Comparison of ENCODE assay signal across 11 cellular contexts in genomic region chr6:3913958-3914337, GRCh38.
DNase-seq lines count a peak whose midpoint lies in the region; ATAC-seq and TF ChIP-seq lines count a peak whose summit lies in the region.
"Had no signal": no experiment of that assay in that cellular context is flagged by ENCODE, and none has a peak within 500 bp of the region (broad histone marks: within the 10 kb centered on the region; RNA-seq: fewer than 3 reads in every experiment).

No MANE protein-coding gene starts in this region.

- no peaks in the 10 kb centered on the region for H3K9me3 Mint-ChIP-seq in activated naive CD4-positive, alpha-beta T cell treated with anti-CD3 and anti-CD28 coated beads, Interleukin-2, amount 50 U/mL, for 24 hours
- peaks cover 27% of the 10 kb centered on the region for H3K9me3 Mint-ChIP-seq in nephron progenitor cell

- peak overlapping the region; percentile 11 for H3K27ac ChIP-seq in caudate nucleus (ENCODE audit: low read depth, low read length)
- H3K27ac ChIP-seq in muscle layer of duodenum (ENCODE audit: low read length): peak overlapping the region; percentile 2
- H3K27ac ChIP-seq in transverse colon: peak overlapping the region; percentile 59 to 78 (median 76)

- no peak for TF ChIP-seq EP300 in transverse colon (IDR thresholded peaks at IDR 0.05; ENCODE audit: low read depth)

- H3K4me1 ChIP-seq in muscle layer of duodenum (ENCODE audit: control insufficient read depth in 1 of 2, insufficient read depth in 2 of 2, low read length in 2 of 2) (peaks cover 9 to 25% of the 10 kb centered on the region in 2 donors), transverse colon (peaks cover 18 to 30% (median 27%) of the 10 kb centered on the region in 4 donors), mucosa of descending colon (ENCODE audit: low read depth) (peaks cover 9% of the 10 kb centered on the region)

- H3K27me3 ChIP-seq in muscle layer of duodenum (ENCODE audit: low read depth, low read length) (no peaks in the 10 kb centered on the region), transverse colon (no peaks in the 10 kb centered on the region)
- H3K27me3 ChIP-seq: Peyer's patch had no signal

- H3K4me3 Mint-ChIP-seq in activated naive CD4-positive, alpha-beta T cell treated with anti-CD3 and anti-CD28 coated beads, Interleukin-2, amount 50 U/mL, for 24 hours: peak overlapping the region; percentile 13
- H3K4me3 Mint-ChIP-seq in nephron progenitor cell: no peak overlapping the region

- no peak overlapping the region for H3K4me3 ChIP-seq in muscle layer of duodenum (ENCODE audit: low read depth in 1 of 2, low read length in 2 of 2)
- no peak overlapping the region for H3K4me3 ChIP-seq in transverse colon
- no peak overlapping the region for H3K4me3 ChIP-seq in mucosa of descending colon
- H3K4me3 ChIP-seq: Peyer's patch had no signal

- intact Hi-C loops in transverse colon (cut with DNase I; ENCODE audit: low total_unique reads) (no loop called here), mucosa of descending colon (cut with DNase I, micrococcal nuclease) (no loop called here)

- TF ChIP-seq CTCF in transverse colon (IDR thresholded peaks at IDR 0.05): no peak
- TF ChIP-seq CTCF in nephron progenitor cell (IDR thresholded peaks at IDR 0.05): no peak
- no peak for TF ChIP-seq CTCF in mucosa of descending colon (IDR thresholded peaks at IDR 0.05)

- peaks cover 31% of the 10 kb centered on the region for H3K4me1 Mint-ChIP-seq in activated naive CD4-positive, alpha-beta T cell treated with anti-CD3 and anti-CD28 coated beads, Interleukin-2, amount 50 U/mL, for 24 hours
- peaks cover 34% of the 10 kb centered on the region for H3K4me1 Mint-ChIP-seq in nephron progenitor cell

- 39 to 61% methylated on average over 3 to 4 of the region's 4 CpGs for WGBS in transverse colon (ENCODE audit: low coverage in 1 of 2), 2 donors

- peaks cover 23% of the 10 kb centered on the region for H3K27me3 Mint-ChIP-seq in activated naive CD4-positive, alpha-beta T cell treated with anti-CD3 and anti-CD28 coated beads, Interleukin-2, amount 50 U/mL, for 24 hours
- H3K27me3 Mint-ChIP-seq in nephron progenitor cell (ENCODE audit: low read depth, poor library complexity): no peaks in the 10 kb centered on the region

- H3K9me3 ChIP-seq in muscle layer of duodenum (ENCODE audit: control insufficient read depth in 1 of 2, low read length in 2 of 2) (no peaks in the 10 kb centered on the region), transverse colon (no peaks in the 10 kb centered on the region), mucosa of descending colon (no peaks in the 10 kb centered on the region)
- H3K9me3 ChIP-seq: Peyer's patch had no signal

- H3K36me3 ChIP-seq in muscle layer of duodenum (ENCODE audit: control insufficient read depth in 1 of 2, insufficient read depth in 2 of 2, low read length in 2 of 2): peaks cover 0 to 11% of the 10 kb centered on the region in 2 donors
- no peaks in the 10 kb centered on the region for H3K36me3 ChIP-seq in transverse colon
- no peaks in the 10 kb centered on the region for H3K36me3 ChIP-seq in mucosa of descending colon (ENCODE audit: low read depth)
- H3K36me3 ChIP-seq: Peyer's patch had no signal

- no peak for DNase-seq in activated naive CD4-positive, alpha-beta T cell treated with anti-CD3 and anti-CD28 coated beads, Interleukin-2, amount 50 U/mL, for 16 hours
- no peak for DNase-seq in caudate nucleus (lab: John Stamatoyannopoulos, UW)
- no peak for DNase-seq in transverse colon
- DNase-seq in nephron progenitor cell: no peak
- no peak for DNase-seq in mucosa of descending colon
- DNase-seq: activated CD4-positive, alpha-beta T cell treated with anti-CD3 and anti-CD28 coated beads, Interleukin-2, amount 50 U/mL, for 48 hours; central memory CD4-positive, alpha-beta T cell had no signal

- ATAC-seq in mucosa of descending colon (no peak), GM18517 (IDR thresholded peaks at IDR 0.05; ENCODE audit: unreplicated experiment) (no peak)

- in situ Hi-C loops in transverse colon (cut with MboI; ENCODE audit: low pct_ligation_motif_present in 1 of 4, low pct_unique_long_range_greater_than_20kb in 1 of 4, low sequenced_read_pairs in 3 of 4): no loop called here

- no peak for TF ChIP-seq POLR2A in transverse colon (IDR thresholded peaks at IDR 0.05)

- H3K36me3 Mint-ChIP-seq in activated naive CD4-positive, alpha-beta T cell treated with anti-CD3 and anti-CD28 coated beads, Interleukin-2, amount 50 U/mL, for 24 hours: no peaks in the 10 kb centered on the region
- no peaks in the 10 kb centered on the region for H3K36me3 Mint-ChIP-seq in nephron progenitor cell (ENCODE audit: low read depth)

- H3K27ac Mint-ChIP-seq in activated naive CD4-positive, alpha-beta T cell treated with anti-CD3 and anti-CD28 coated beads, Interleukin-2, amount 50 U/mL, for 24 hours: no peak overlapping the region
- no peak overlapping the region for H3K27ac Mint-ChIP-seq in nephron progenitor cell

Comparison
In these comparisons a context has a peak if more than half of its experiments do, and no peak if none do; other contexts are left out.
1. H3K27ac ChIP-seq: peak in every context shown above with its lines; median percentile 76 in transverse colon; 11 in caudate nucleus; 2 in muscle layer of duodenum.